ENCODE assay signal across 2 cellular contexts in genomic region chr6:1473166-1473565, GRCh38.
TF ChIP-seq lines count a peak whose summit lies in the region.

No MANE protein-coding gene starts in this region.

TF ChIP-seq in IMR-90, 13 proteins besides CTCF, POLR2A, EP300 and RAD21:
- no peak for TF ChIP-seq USF2 (IDR thresholded peaks at IDR 0.05; ENCODE audit: low read depth, low read length)
- TF ChIP-seq CHD1 (IDR thresholded peaks at IDR 0.05; ENCODE audit: low read depth, low read length), result no peak
- no peak for TF ChIP-seq NFE2L2 (IDR thresholded peaks at IDR 0.05; ENCODE audit: low read depth, low read length)
- no peak for TF ChIP-seq SMC3 (IDR thresholded peaks at IDR 0.05; ENCODE audit: low read depth, low read length)
- no peak for TF ChIP-seq MAZ (IDR thresholded peaks at IDR 0.05; ENCODE audit: borderline replicate concordance, low read depth, low read length)
- TF ChIP-seq ELK1 (IDR thresholded peaks at IDR 0.05; ENCODE audit: borderline replicate concordance, low read depth, low read length), result no peak
- TF ChIP-seq FOS (IDR thresholded peaks at IDR 0.05; ENCODE audit: low read depth, low read length), result no peak
- TF ChIP-seq CEBPB (IDR thresholded peaks at IDR 0.05; ENCODE audit: low read depth, low read length), result no peak
- TF ChIP-seq BHLHE40 (IDR thresholded peaks at IDR 0.05; ENCODE audit: low read depth, low read length), result no peak
- no peak for TF ChIP-seq MXI1 (IDR thresholded peaks at IDR 0.05; ENCODE audit: borderline replicate concordance, low read depth, low read length)
- TF ChIP-seq MAFK (IDR thresholded peaks at IDR 0.05; ENCODE audit: low read depth, low read length), result no peak
- no peak for TF ChIP-seq RCOR1 (IDR thresholded peaks at IDR 0.05; ENCODE audit: insufficient replicate concordance, low read length)
- no peak for TF ChIP-seq RFX5 (IDR thresholded peaks at IDR 0.05; ENCODE audit: low read depth, low read length)

TF ChIP-seq in H1, 55 proteins besides CTCF, POLR2A, EP300 and RAD21:
- TF ChIP-seq USF2 (IDR thresholded peaks at IDR 0.05; ENCODE audit: low read length), result no peak
TF ChIP-seq in H1: peak in this region for 0.
